Comparison of ENCODE assay signal across 26 cellular contexts in the genomic region with DNA sequence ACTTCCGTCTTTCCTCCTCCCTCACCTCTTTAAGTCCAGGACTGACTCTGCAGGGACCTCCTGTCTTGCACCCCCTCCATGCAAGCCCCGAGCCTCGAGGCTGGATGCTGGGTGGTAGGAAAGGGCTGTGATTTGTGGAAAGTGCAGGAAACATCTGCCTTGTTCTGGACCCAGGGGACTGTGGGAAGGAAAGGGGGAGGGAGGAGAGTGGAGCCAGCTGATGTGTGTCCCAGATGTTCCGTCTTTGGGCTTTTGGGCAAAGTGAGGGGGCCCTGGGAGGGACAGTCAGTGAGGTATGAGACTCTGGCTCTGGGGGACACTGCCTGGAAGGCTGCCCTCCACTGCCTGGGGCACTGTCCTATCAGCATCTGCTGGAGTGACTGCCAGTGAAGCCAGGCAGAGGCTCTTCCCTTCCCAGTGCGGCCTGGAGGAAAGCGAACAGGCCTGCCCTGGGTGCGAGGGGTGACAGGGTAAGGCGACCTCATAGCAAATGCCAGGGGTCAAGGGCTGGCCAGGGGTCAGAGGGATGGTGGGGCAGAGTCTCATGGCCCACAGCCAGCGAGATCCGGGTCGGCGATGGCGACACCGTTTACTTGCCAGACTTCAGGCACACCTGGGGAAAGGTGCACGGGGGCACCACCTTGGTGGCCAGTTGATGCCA. TPM values are rescaled to one million over a fixed set of nuclear protein-coding genes. Genes with fewer than 3 reads are reported as not detected.
DNase-seq lines count a peak whose midpoint lies in the region; ATAC-seq and TF ChIP-seq lines count a peak whose summit lies in the region.
"Had no signal": no experiment of that assay in that cellular context is flagged by ENCODE, and none has a peak within 500 bp of the region (broad histone marks: within the 10 kb centered on the region; RNA-seq: fewer than 3 reads in every experiment).

No MANE protein-coding gene starts in this region.

- ATAC-seq in HG02840 (IDR thresholded peaks at IDR 0.05; ENCODE audit: low FRiP score, unreplicated experiment) (no peak), HG03354 (IDR thresholded peaks at IDR 0.05; ENCODE audit: poor library complexity, severe bottlenecking, unreplicated experiment) (no peak)
- ATAC-seq: activated CD4-positive, alpha-beta T cell treated with anti-CD3 and anti-CD28 coated beads for 36 hours; natural killer cell had no signal

- no peaks in the 10 kb centered on the region for H3K27me3 Mint-ChIP-seq in activated CD4-positive, alpha-beta memory T cell treated with anti-CD3 and anti-CD28 coated beads for 36 hours
- H3K27me3 Mint-ChIP-seq in activated CD4-positive, alpha-beta memory T cell treated with anti-CD3 and anti-CD28 coated beads, Interleukin-2, amount 10 ng/mL, durations not matched to agents 7 days and 5 days = peaks cover 5% of the 10 kb centered on the region

- TF ChIP-seq CTCF in suprapubic skin (IDR thresholded peaks at IDR 0.05) = no peak

- peaks cover 2% of the 10 kb centered on the region for H3K4me1 Mint-ChIP-seq in activated CD4-positive, alpha-beta memory T cell treated with anti-CD3 and anti-CD28 coated beads for 36 hours (ENCODE audit: low read depth)
- peaks cover 2% of the 10 kb centered on the region for H3K4me1 Mint-ChIP-seq in activated CD4-positive, alpha-beta memory T cell treated with anti-CD3 and anti-CD28 coated beads, Interleukin-2, amount 10 ng/mL, durations not matched to agents 7 days and 5 days
- H3K4me1 Mint-ChIP-seq: B cell, natural killer cell had no signal

- H3K36me3 Mint-ChIP-seq in activated CD4-positive, alpha-beta memory T cell treated with anti-CD3 and anti-CD28 coated beads for 36 hours = no peaks in the 10 kb centered on the region
- no peaks in the 10 kb centered on the region for H3K36me3 Mint-ChIP-seq in activated CD4-positive, alpha-beta memory T cell treated with anti-CD3 and anti-CD28 coated beads, Interleukin-2, amount 10 ng/mL, durations not matched to agents 7 days and 5 days (ENCODE audit: low read depth)

- TF ChIP-seq POLR2A in suprapubic skin (IDR thresholded peaks at IDR 0.05) = no peak

- no peaks in the 10 kb centered on the region for H3K9me3 ChIP-seq in suprapubic skin
- H3K9me3 ChIP-seq: stomach had no signal

- POLR2A ChIA-PET in activated CD4-positive, alpha-beta memory T cell treated with anti-CD3 and anti-CD28 coated beads for 36 hours (lab: Charles Lee) = no interaction called here
- POLR2A ChIA-PET in activated CD4-positive, alpha-beta memory T cell treated with anti-CD3 and anti-CD28 coated beads, Interleukin-2, amount 10 ng/mL, durations not matched to agents 7 days and 5 days (lab: Charles Lee) = no interaction called here

- no peak overlapping the region for H3K4me3 ChIP-seq in suprapubic skin
- H3K4me3 ChIP-seq: stomach had no signal

- H3K9me3 Mint-ChIP-seq in activated CD4-positive, alpha-beta memory T cell treated with anti-CD3 and anti-CD28 coated beads for 36 hours = peaks cover 8% of the 10 kb centered on the region
- H3K9me3 Mint-ChIP-seq in activated CD4-positive, alpha-beta memory T cell treated with anti-CD3 and anti-CD28 coated beads, Interleukin-2, amount 10 ng/mL, durations not matched to agents 7 days and 5 days = no peaks in the 10 kb centered on the region

- H3K4me1 ChIP-seq in suprapubic skin = peaks cover 6% of the 10 kb centered on the region
- H3K4me1 ChIP-seq: stomach had no signal

- H3K4me3 Mint-ChIP-seq in activated CD4-positive, alpha-beta memory T cell treated with anti-CD3 and anti-CD28 coated beads for 36 hours = no peak overlapping the region
- H3K4me3 Mint-ChIP-seq in activated CD4-positive, alpha-beta memory T cell treated with anti-CD3 and anti-CD28 coated beads, Interleukin-2, amount 10 ng/mL, durations not matched to agents 7 days and 5 days = no peak overlapping the region
- H3K4me3 Mint-ChIP-seq: activated CD4-positive, alpha-beta T cell treated with anti-CD3 and anti-CD28 coated beads for 36 hours; B cell; natural killer cell had no signal

- TF ChIP-seq EP300 in suprapubic skin (IDR thresholded peaks at IDR 0.05) = no peak

- no peak overlapping the region for H3K27ac ChIP-seq in suprapubic skin
- H3K27ac ChIP-seq: stomach had no signal

- WGBS in suprapubic skin = 56% methylated on average over 14 of the region's 15 CpGs

- no peak overlapping the region for H3K27ac Mint-ChIP-seq in activated CD4-positive, alpha-beta memory T cell treated with anti-CD3 and anti-CD28 coated beads for 36 hours
- no peak overlapping the region for H3K27ac Mint-ChIP-seq in activated CD4-positive, alpha-beta memory T cell treated with anti-CD3 and anti-CD28 coated beads, Interleukin-2, amount 10 ng/mL, durations not matched to agents 7 days and 5 days
- H3K27ac Mint-ChIP-seq: activated CD4-positive, alpha-beta T cell treated with anti-CD3 and anti-CD28 coated beads for 36 hours; B cell; natural killer cell had no signal

- intact Hi-C loops in activated CD4-positive, alpha-beta memory T cell treated with anti-CD3 and anti-CD28 coated beads for 36 hours (cut with micrococcal nuclease) = no loop called here

- DNase-seq in activated CD4-positive, alpha-beta memory T cell treated with anti-CD3 and anti-CD28 coated beads for 36 hours = peak; percentile 4
- no peak for DNase-seq in activated CD4-positive, alpha-beta memory T cell treated with anti-CD3 and anti-CD28 coated beads, Interleukin-2, amount 10 ng/mL, durations not matched to agents 7 days and 5 days
- peak; percentile 24 for DNase-seq in UCSD-AML1 (lab: John Stamatoyannopoulos, UW; ENCODE audit: unreplicated experiment)
- peak; percentile 47 for DNase-seq in islet precursor cell
- peak; percentile 63 to 75 for DNase-seq in suprapubic skin (ENCODE audit: low spot score in 2 of 2)
- no peak for DNase-seq in SKM-1 treated with dmso at 0.1 percent for 144 hours (lab: John Stamatoyannopoulos, UW; ENCODE audit: unreplicated experiment)
- DNase-seq: activated CD4-positive, alpha-beta T cell treated with anti-CD3 and anti-CD28 coated beads for 36 hours; amniotic stem cell; Calu3; hypothalamus; mesenchymal stem cell; natural killer cell; NCI-H524 treated with DMSO at 0.1 percent for 48 hours; RPMI8226; stimulated activated CD4-positive, alpha-beta T cell treated with anti-CD3 and anti-CD28 coated beads, Interleukin-2, amount 100 ng/mL, for 48 hours; stomach; SW 1271 had no signal

- H3K27me3 ChIP-seq in suprapubic skin = no peaks in the 10 kb centered on the region

- CTCF ChIA-PET in activated CD4-positive, alpha-beta memory T cell treated with anti-CD3 and anti-CD28 coated beads for 36 hours (lab: Charles Lee) = no interaction called here
- CTCF ChIA-PET in activated CD4-positive, alpha-beta memory T cell treated with anti-CD3 and anti-CD28 coated beads, Interleukin-2, amount 10 ng/mL, durations not matched to agents 7 days and 5 days (lab: Charles Lee) = no interaction called here

- H3K36me3 ChIP-seq in suprapubic skin = no peaks in the 10 kb centered on the region
- H3K36me3 ChIP-seq: stomach had no signal

RNA-seq across cellular contexts. Expression of gene MRGPRD, which starts 1.7 kb away (rescaled TPM):
- not detected for total RNA-seq in activated CD4-positive, alpha-beta memory T cell treated with anti-CD3 and anti-CD28 coated beads for 36 hours
- not detected for total RNA-seq in activated CD4-positive, alpha-beta memory T cell treated with anti-CD3 and anti-CD28 coated beads, Interleukin-2, amount 10 ng/mL, durations not matched to agents 7 days and 5 days
- not detected for total RNA-seq in suprapubic skin
- total RNA-seq: A172; activated CD4-positive, alpha-beta T cell treated with anti-CD3 and anti-CD28 coated beads for 36 hours; B cell; Calu3; dermis microvascular lymphatic vessel endothelial cell; endothelial cell of umbilical vein; HepG2; kidney epithelial cell; natural killer cell; skeletal muscle tissue had no signal

RNA-seq across cellular contexts. Expression of gene MRGPRF, which starts 34.0 kb away (rescaled TPM):
- total RNA-seq in activated CD4-positive, alpha-beta memory T cell treated with anti-CD3 and anti-CD28 coated beads for 36 hours = not detected
- not detected for total RNA-seq in activated CD4-positive, alpha-beta memory T cell treated with anti-CD3 and anti-CD28 coated beads, Interleukin-2, amount 10 ng/mL, durations not matched to agents 7 days and 5 days
- total RNA-seq in suprapubic skin = 1 to 10 TPM; 2.0 to 9.8 (median 4.8) TPM
- total RNA-seq: activated CD4-positive, alpha-beta T cell treated with anti-CD3 and anti-CD28 coated beads for 36 hours; B cell; endothelial cell of umbilical vein; HepG2; natural killer cell had no signal

Comparison
In these comparisons a context has a peak if more than half of its experiments do, and no peak if none do; other contexts are left out.
1. DNase-seq: peak in activated CD4-positive, alpha-beta memory T cell treated with anti-CD3 and anti-CD28 coated beads for 36 hours (single experiment), UCSD-AML1 (single experiment), islet precursor cell (single experiment) and suprapubic skin (2 of 2); none in activated CD4-positive, alpha-beta memory T cell treated with anti-CD3 and anti-CD28 coated beads, Interleukin-2, amount 10 ng/mL, durations not matched to agents 7 days and 5 days (single experiment) and SKM-1 treated with dmso at 0.1 percent for 144 hours (single experiment).